In genomic region chr11:91495837-91496236, GRCh38 we compare ENCODE assay signal across 1 cellular context.
TF ChIP-seq lines count a peak whose summit lies in the region.

No MANE protein-coding gene starts in this region.

TF ChIP-seq in liver, 16 proteins besides CTCF, POLR2A, EP300 and RAD21 (continued from another document):
- TF ChIP-seq ATF3 (IDR thresholded peaks at IDR 0.05) = no peak
- TF ChIP-seq RXRA (IDR thresholded peaks at IDR 0.05) = no peak
- TF ChIP-seq GABPA (IDR thresholded peaks at IDR 0.05 in 1 of 2, conservative IDR thresholded peaks at IDR 0.05 in 1 of 2) = no peak
- TF ChIP-seq ZBTB33 (IDR thresholded peaks at IDR 0.05) = no peak
- TF ChIP-seq FOXA2 (IDR thresholded peaks at IDR 0.05) = no peak
- no peak for TF ChIP-seq EGR1 (IDR thresholded peaks at IDR 0.05; ENCODE audit: low read depth in 2 of 2)
